In the genomic region with DNA sequence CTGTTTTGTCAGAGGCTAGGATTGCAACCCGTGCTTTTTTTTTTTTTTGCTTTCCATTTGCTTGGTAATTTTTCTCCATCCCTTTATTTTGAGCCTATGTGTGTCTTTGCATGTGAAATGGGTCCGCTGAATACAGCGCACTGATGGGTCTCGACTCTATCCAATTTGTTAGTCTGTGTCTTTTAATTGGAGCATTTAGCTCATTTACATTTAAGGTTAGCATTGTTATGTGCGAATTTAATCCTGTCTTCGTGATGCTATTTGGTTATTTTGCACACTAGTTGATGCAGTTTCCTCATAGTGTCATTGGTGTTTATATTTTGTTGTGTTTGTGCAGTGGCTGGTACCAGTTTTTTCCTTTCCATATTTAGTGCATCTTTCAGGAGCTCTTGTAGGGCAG, we compare ENCODE assay signal across 1 cellular context.
TF ChIP-seq lines count a peak whose summit lies in the region.

No MANE protein-coding gene starts in this region.

TF ChIP-seq in K562, 482 proteins besides CTCF, POLR2A, EP300 and RAD21:
- TF ChIP-seq ZNF507 (tag; conservative IDR thresholded peaks at IDR 0.05) (peak; percentile 91), ZNF354B (CRISPR knock-in tag; IDR thresholded peaks at IDR 0.05) (0 out of 2 replicates have a peak, but pooled peaks have one; percentile 32)
- TF ChIP-seq, protein P1, sequence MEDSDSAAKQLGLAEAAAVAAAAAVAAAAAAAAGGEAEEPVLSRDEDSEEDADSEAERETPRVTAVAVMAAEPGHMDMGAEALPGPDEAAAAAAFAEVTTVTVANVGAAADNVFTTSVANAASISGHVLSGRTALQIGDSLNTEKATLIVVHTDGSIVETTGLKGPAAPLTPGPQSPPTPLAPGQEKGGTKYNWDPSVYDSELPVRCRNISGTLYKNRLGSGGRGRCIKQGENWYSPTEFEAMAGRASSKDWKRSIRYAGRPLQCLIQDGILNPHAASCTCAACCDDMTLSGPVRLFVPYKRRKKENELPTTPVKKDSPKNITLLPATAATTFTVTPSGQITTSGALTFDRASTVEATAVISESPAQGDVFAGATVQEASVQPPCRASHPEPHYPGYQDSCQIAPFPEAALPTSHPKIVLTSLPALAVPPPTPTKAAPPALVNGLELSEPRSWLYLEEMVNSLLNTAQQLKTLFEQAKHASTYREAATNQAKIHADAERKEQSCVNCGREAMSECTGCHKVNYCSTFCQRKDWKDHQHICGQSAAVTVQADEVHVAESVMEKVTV (CRISPR knock-in tag; IDR thresholded peaks at IDR 0.05) = no peak
